In genomic region chr1:46749921-46750404, GRCh38 we compare ENCODE assay signal across 2 cellular contexts.
A peak's percentile ranks its signal among the peaks of the same experiment; 100 is the strongest.
TF ChIP-seq lines count a peak whose summit lies in the region.

No MANE protein-coding gene starts in this region.

TF ChIP-seq in K562, 482 proteins besides CTCF, POLR2A, EP300 and RAD21 (continued from another document):
- no peak for TF ChIP-seq E4F1 (CRISPR knock-in tag; IDR thresholded peaks at IDR 0.05; ENCODE audit: borderline replicate concordance)
- TF ChIP-seq CEBPG (CRISPR knock-in tag; IDR thresholded peaks at IDR 0.05), result no peak
- TF ChIP-seq CEBPG (tag; conservative IDR thresholded peaks at IDR 0.05 in 1 of 2, IDR thresholded peaks at IDR 0.05 in 1 of 2), result 0 out of 4 replicates have a peak, but pooled peaks of 1 of the 2 experiments have one; percentile 6

TF ChIP-seq in SK-N-SH treated with all-trans-retinoic acid at 6 μM for 48 hours, 23 proteins besides CTCF, POLR2A, EP300 and RAD21:
- TF ChIP-seq PATZ1 (CRISPR knock-in tag; IDR thresholded peaks at IDR 0.05; ENCODE audit: borderline replicate concordance) (no peak), POU6F1 (CRISPR knock-in tag; IDR thresholded peaks at IDR 0.05; ENCODE audit: borderline replicate concordance, low read depth) (no peak), OSR1 (CRISPR knock-in tag; IDR thresholded peaks at IDR 0.05) (no peak)
TF ChIP-seq in SK-N-SH treated with all-trans-retinoic acid at 6 μM for 48 hours: peak in this region for 0.
